30 cellular contexts compared by ENCODE assay signal in the genomic region with DNA sequence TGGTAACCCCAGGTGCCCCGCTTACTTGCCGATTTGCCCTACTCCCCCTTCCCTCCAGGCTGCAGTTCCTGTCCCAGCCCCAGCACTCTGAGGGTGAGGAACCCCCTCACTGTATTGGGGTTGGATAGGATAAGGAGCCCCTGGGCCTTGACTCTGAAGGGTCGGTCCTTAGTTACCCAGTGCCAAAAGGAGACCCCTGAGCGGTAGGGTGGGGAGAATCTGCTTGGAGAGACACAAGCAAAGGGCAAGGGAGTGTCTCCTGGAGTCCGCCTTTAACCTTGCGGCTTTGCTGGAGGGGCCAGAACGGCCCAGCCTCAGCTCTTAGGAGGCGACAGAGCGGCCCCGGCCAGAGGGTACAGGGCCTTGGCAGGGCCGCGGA. TPM values are rescaled to one million over a fixed set of nuclear protein-coding genes. Genes with fewer than 3 reads are reported as not detected.
"Had no signal": no experiment of that assay in that cellular context is flagged by ENCODE, and none has a peak within 500 bp of the region (broad histone marks: within the 10 kb centered on the region; RNA-seq: fewer than 3 reads in every experiment).

No MANE protein-coding gene starts in this region.

- H2AFZ ChIP-seq: hepatocyte, neural progenitor cell had no signal

- DNase-seq: kidney glomerular epithelial cell; left cardiac atrium; left lung; mesendoderm; naive B cell; natural killer cell; nephron progenitor cell; pancreas; retina; right cardiac atrium; stimulated activated CD4-positive, alpha-beta T cell treated with anti-CD3 and anti-CD28 coated beads, Interleukin-12 subunit alpha, Interleukin-12 subunit beta, amount 100 ng/mL, for 4 hours; stimulated activated CD4-positive, alpha-beta T cell treated with anti-CD3 and anti-CD28 coated beads, Interleukin-15, amount 100 ng/mL, for 24 hours; stimulated activated CD4-positive, alpha-beta T cell treated with anti-CD3 and anti-CD28 coated beads, Interleukin-2, amount 100 ng/mL, for 24 hours; stimulated activated CD4-positive, alpha-beta T cell treated with anti-CD3 and anti-CD28 coated beads, Interleukin-4, amount 100 ng/mL, for 1 hour; stimulated activated naive B cell treated with anti-CD40 and anti-IgM and Interleukin-4, amounts not matched to agents 10 μg/mL and 1 μg/mL and 100 μg/mL, for 72 hours; stimulated activated naive CD8-positive, alpha-beta T cell treated with anti-CD3 and anti-CD28 coated beads, Interleukin-15, Interleukin-2, amounts not matched to agents 100 U/mL and 50 U/mL, for 24 hours; stomach; testis; tibial artery; upper lobe of right lung had no signal

- FAIRE-seq: keratinocyte, pancreas, urothelium cell line had no signal

- H3K27me3 ChIP-seq: heart left ventricle, hepatocyte, left lung, neural progenitor cell, pancreas, testis, upper lobe of right lung had no signal

- H3K27ac Mint-ChIP-seq: mesothelial cell of epicardium; naive B cell; natural killer cell; nephron progenitor cell; stimulated activated naive B cell treated with anti-CD40 and anti-IgM and Interleukin-4, amounts not matched to agents 10 μg/mL and 1 μg/mL and 100 μg/mL, for 72 hours had no signal

- H3K36me3 Mint-ChIP-seq: mesothelial cell of epicardium; naive B cell; natural killer cell; neural progenitor cell; stimulated activated naive B cell treated with anti-CD40 and anti-IgM and Interleukin-4, amounts not matched to agents 10 μg/mL and 1 μg/mL and 100 μg/mL, for 72 hours had no signal

- H3K4me3 ChIP-seq: heart left ventricle, hepatocyte, left lung, lung, neural progenitor cell, pancreas, prostate gland, skin epidermis, stomach, testis, tibial artery, upper lobe of right lung had no signal

- H3K79me2 ChIP-seq: hepatocyte had no signal

- H3K4me2 ChIP-seq: hepatocyte, neural progenitor cell had no signal

- H3K4me1 Mint-ChIP-seq: mesothelial cell of epicardium; naive B cell; natural killer cell; stimulated activated naive B cell treated with anti-CD40 and anti-IgM and Interleukin-4, amounts not matched to agents 10 μg/mL and 1 μg/mL and 100 μg/mL, for 72 hours had no signal

- H3K4me3 Mint-ChIP-seq: mesothelial cell of epicardium; natural killer cell; nephron progenitor cell; stimulated activated naive B cell treated with anti-CD40 and anti-IgM and Interleukin-4, amounts not matched to agents 10 μg/mL and 1 μg/mL and 100 μg/mL, for 72 hours had no signal

- H3K27ac ChIP-seq: heart left ventricle, hepatocyte, left lung, neural progenitor cell, pancreas, prostate gland, skin epidermis, stomach, testis, tibial artery, upper lobe of right lung had no signal

- H3K27me3 Mint-ChIP-seq: stimulated activated naive B cell treated with anti-CD40 and anti-IgM and Interleukin-4, amounts not matched to agents 10 μg/mL and 1 μg/mL and 100 μg/mL, for 72 hours had no signal

- ATAC-seq: heart left ventricle; left cardiac atrium; left lung; natural killer cell; pancreas; right cardiac atrium; sciatic nerve; stimulated activated naive B cell treated with anti-CD40 and anti-IgM and Interleukin-4, amounts not matched to agents 10 μg/mL and 1 μg/mL and 100 μg/mL, for 72 hours; stimulated activated naive CD8-positive, alpha-beta T cell treated with anti-CD3 and anti-CD28 coated beads, Interleukin-15, Interleukin-2, amounts not matched to agents 100 U/mL and 50 U/mL, for 24 hours; upper lobe of right lung had no signal

- H3K9me3 ChIP-seq: heart left ventricle, left lung, pancreas, prostate gland, stomach, testis, tibial artery, upper lobe of right lung had no signal

- H3K36me3 ChIP-seq: heart left ventricle, left lung, neural progenitor cell, pancreas, prostate gland, stomach, tibial artery, upper lobe of right lung had no signal

- H3K9me3 Mint-ChIP-seq: mesothelial cell of epicardium; naive B cell; natural killer cell; nephron progenitor cell; neural progenitor cell; stimulated activated naive B cell treated with anti-CD40 and anti-IgM and Interleukin-4, amounts not matched to agents 10 μg/mL and 1 μg/mL and 100 μg/mL, for 72 hours had no signal

- H3K9ac ChIP-seq: neural progenitor cell had no signal

RNA-seq across cellular contexts. Expression of gene CARD14, which starts 13.0 kb away (rescaled TPM):
- total RNA-seq: left cardiac atrium had no signal
